Comparison of ENCODE assay signal across 8 cellular contexts in the genomic region with DNA sequence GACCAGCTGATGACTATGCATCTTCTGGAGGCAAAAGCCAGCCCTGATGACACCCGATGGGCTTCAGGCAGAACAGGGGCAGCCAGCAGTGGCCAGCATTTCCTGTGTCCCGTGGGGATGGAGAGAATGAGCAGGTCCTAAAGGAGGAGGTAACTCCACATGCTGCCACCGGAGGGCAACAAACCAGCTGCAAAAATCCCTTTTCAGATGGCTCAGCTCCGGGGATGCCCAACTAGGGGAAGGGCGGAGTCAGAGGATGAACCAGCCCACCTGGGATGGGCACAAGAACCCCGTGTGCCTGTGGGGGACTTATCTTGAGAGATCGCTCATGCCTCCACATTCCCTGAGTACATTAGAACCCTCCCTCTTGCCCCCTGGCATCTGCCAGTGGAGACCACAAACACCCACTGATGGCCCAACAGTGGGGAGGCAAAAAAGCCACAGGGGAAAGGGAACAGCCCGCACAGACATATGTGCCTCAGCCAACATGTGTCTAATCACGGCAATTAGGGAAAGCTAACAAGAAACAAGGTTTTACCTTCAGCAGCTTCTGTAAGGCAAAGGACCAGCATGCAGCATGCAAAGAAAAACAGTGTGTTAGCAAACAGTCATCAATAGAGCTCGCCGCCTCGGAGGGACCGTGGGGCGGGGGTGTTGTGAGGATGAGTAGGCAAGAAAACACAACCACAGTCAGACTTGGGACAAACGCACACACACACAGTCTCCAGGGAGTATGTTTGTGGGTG.
A peak's percentile ranks its signal among the peaks of the same experiment; 100 is the strongest.
DNase-seq lines count a peak whose midpoint lies in the region; ATAC-seq and TF ChIP-seq lines count a peak whose summit lies in the region.

No MANE protein-coding gene starts in this region.

- no peaks in the 10 kb centered on the region for H3K79me2 ChIP-seq in DND-41 (ENCODE audit: insufficient read depth, low read length)

- no peaks in the 10 kb centered on the region for H3K4me1 ChIP-seq in DND-41 (ENCODE audit: insufficient read depth, low read length)

- no peak overlapping the region for H3K4me2 ChIP-seq in DND-41 (ENCODE audit: insufficient read depth, low read length)

- peak; percentile 64 for DNase-seq in DND-41
- peak; percentile 78 for DNase-seq in SK-MEL-5 (ENCODE audit: low read depth, low spot score)
- peak; percentile 44 for DNase-seq in astrocyte of the spinal cord (ENCODE audit: low read depth, low spot score)
- peak; percentile 38 to 64 for DNase-seq in lung microvascular endothelial cell (ENCODE audit: low read depth in 2 of 2)
- no peak for DNase-seq in GOT3 (lab: John Stamatoyannopoulos, UW)
- no peak for DNase-seq in GM19240 (ENCODE audit: insufficient read length, low spot score)

- ATAC-seq in DND-41 (ENCODE audit: insufficient read depth, low read depth) (peak; percentile 63), GM18870 (IDR thresholded peaks at IDR 0.05; ENCODE audit: unreplicated experiment) (no peak)

- no peaks in the 10 kb centered on the region for H3K27me3 ChIP-seq in DND-41 (ENCODE audit: insufficient read depth, low read length, poor library complexity)

- H3K4me3 ChIP-seq in DND-41 (ENCODE audit: low read depth in 1 of 2, low read length in 2 of 2) (no peak overlapping the region), astrocyte of the spinal cord (ENCODE audit: low read depth, low read length) (no peak overlapping the region)

- H4K20me1 ChIP-seq in DND-41 (ENCODE audit: insufficient read depth, low read length) = peaks cover 25% of the 10 kb centered on the region; the same call in 1 of the 2 replicates

- peaks cover 92% of the 10 kb centered on the region for H3K36me3 ChIP-seq in DND-41 (ENCODE audit: insufficient read depth, low read length)

- H3K9ac ChIP-seq in DND-41 (ENCODE audit: low read depth, low read length) = no peak overlapping the region

- no peak overlapping the region for H3K27ac ChIP-seq in DND-41 (ENCODE audit: low read length)

- TF ChIP-seq CTCF in DND-41 (IDR thresholded peaks at IDR 0.05; ENCODE audit: borderline replicate concordance, extremely low read depth, low read length, poor library complexity, severe bottlenecking) (peak; percentile 71), LNCAP (IDR thresholded peaks at IDR 0.05) (peak; percentile 53), astrocyte of the spinal cord (IDR thresholded peaks at IDR 0.05; ENCODE audit: low read depth, low read length) (peak; percentile 66)

- in situ Hi-C loops in SK-MEL-5 (cut with HindIII; ENCODE audit: low pct_unique_long_range_greater_than_20kb, low sequenced_read_pairs) (no loop called here), astrocyte of the spinal cord (cut with HindIII; ENCODE audit: low sequenced_read_pairs) (no loop called here)

- no peaks in the 10 kb centered on the region for H3K9me3 ChIP-seq in DND-41 (ENCODE audit: insufficient read depth, low read length, severe bottlenecking)

- no peak overlapping the region for H2AFZ ChIP-seq in DND-41 (ENCODE audit: low read depth, low read length)

Comparison
In these comparisons a context has a peak if more than half of its experiments do, and no peak if none do; other contexts are left out.
1. DNase-seq: peak in DND-41 (single experiment), SK-MEL-5 (single experiment), astrocyte of the spinal cord (single experiment) and lung microvascular endothelial cell (2 of 2); none in GOT3 (single experiment) and GM19240 (single experiment).
2. Peak in every context shown above with its lines, with median percentiles within 50 percentile points of each other: CTCF ChIP-seq.